Comparison of ENCODE assay signal across 8 cellular contexts in the genomic region with DNA sequence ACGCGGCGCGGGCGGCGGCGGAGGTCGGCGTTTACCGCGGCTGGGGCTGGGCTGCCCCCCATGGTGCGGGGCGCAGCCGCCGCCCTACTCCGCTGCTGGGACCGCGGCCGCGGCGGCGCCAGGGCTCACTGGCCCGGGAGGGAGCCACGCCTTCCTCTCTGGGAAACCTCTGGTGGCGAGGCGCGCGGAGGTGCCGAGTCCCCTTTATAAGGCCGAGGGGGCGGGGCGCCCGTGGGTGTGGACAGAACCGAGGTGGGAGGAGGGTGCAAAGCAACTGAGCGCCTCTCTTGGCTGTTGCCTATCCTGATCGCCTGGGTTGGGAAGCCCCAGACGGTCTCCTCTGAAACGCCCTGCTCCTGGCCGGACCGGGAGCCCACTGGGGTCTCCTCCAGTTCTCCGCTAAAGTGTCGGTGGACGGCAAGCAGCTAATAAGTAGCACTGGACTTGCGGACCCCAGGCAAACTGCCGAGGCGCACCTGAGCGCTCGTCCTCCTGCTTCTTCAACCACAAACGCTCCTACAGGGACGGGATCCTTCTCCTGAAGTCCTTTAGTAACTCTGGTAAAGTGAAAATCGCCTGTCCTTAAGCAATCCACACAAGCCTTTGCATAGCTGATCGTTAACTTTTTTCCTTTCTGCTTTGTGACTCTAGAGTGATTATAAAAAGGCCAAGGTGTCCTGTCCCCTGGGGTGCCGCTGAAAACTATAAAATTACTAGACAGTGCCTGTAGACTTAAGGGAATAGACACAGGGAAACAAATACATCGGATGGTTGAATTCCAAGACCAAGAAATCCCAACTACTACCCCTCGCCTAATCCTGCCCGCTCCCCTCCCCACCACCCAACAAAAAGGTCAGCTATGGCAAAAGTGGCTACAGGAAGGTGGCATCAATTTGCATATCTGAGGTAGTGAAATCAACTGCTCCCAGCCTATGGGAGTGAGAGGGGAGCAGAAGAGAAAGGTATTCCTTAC. TPM values are rescaled to one million over a fixed set of nuclear protein-coding genes. Genes with fewer than 3 reads are reported as not detected.
A peak's percentile ranks its signal among the peaks of the same experiment; 100 is the strongest.
DNase-seq lines count a peak whose midpoint lies in the region.

A gene (minus strand): TSS at position 182 of the 973 bp plus-strand sequence. CDS start 239 bp downstream, outside the sequence.

- no peaks in the 10 kb centered on the region for H3K9me3 Mint-ChIP-seq in stimulated activated naive CD8-positive, alpha-beta T cell treated with anti-CD3 and anti-CD28 coated beads, Interleukin-15, Interleukin-2, amounts not matched to agents 100 ng/mL and 50 ng/mL, for 24 hours

- no peak within 1 kb of the TSS for H3K27ac Mint-ChIP-seq in stimulated activated naive CD8-positive, alpha-beta T cell treated with anti-CD3 and anti-CD28 coated beads, Interleukin-15, Interleukin-2, amounts not matched to agents 100 ng/mL and 50 ng/mL, for 24 hours

- peak; percentile 12 for DNase-seq in SIG-M5 treated with dmso at 0.1 percent for 504 hours (lab: John Stamatoyannopoulos, UW; ENCODE audit: unreplicated experiment)
- DNase-seq in SIG-M5 (lab: John Stamatoyannopoulos, UW) = no peak
- peak; percentile 52 for DNase-seq in LoVo (ENCODE audit: low spot score)
- DNase-seq in activated CD4-positive, alpha-beta T cell treated with anti-CD3 and anti-CD28 coated beads for 48 hours = peak; percentile 48
- peak; percentile 35 for DNase-seq in effector CD4-positive, alpha-beta T cell
- no peak for DNase-seq in middle frontal gyrus (ENCODE audit: extremely low spot score, low spot score)

- peak within 1 kb of the TSS; percentile 28 for H3K4me3 ChIP-seq in mononuclear cell (ENCODE audit: low read length)

- H3K9me3 ChIP-seq in mononuclear cell (ENCODE audit: low read depth, low read length) = no peaks in the 10 kb centered on the region

- H3K27me3 ChIP-seq in mononuclear cell (ENCODE audit: insufficient read depth, low read length) = peaks cover 55% of the 10 kb centered on the region

- peak within 1 kb of the TSS; percentile 70 for H3K4me3 Mint-ChIP-seq in stimulated activated naive CD8-positive, alpha-beta T cell treated with anti-CD3 and anti-CD28 coated beads, Interleukin-15, Interleukin-2, amounts not matched to agents 100 ng/mL and 50 ng/mL, for 24 hours

- H3K27me3 Mint-ChIP-seq in stimulated activated naive CD8-positive, alpha-beta T cell treated with anti-CD3 and anti-CD28 coated beads, Interleukin-15, Interleukin-2, amounts not matched to agents 100 ng/mL and 50 ng/mL, for 24 hours = peaks cover 44% of the 10 kb centered on the region

- H3K4me1 ChIP-seq in mononuclear cell (ENCODE audit: insufficient read depth, low read length) = peaks cover 20% of the 10 kb centered on the region

- H3K4me1 Mint-ChIP-seq in stimulated activated naive CD8-positive, alpha-beta T cell treated with anti-CD3 and anti-CD28 coated beads, Interleukin-15, Interleukin-2, amounts not matched to agents 100 ng/mL and 50 ng/mL, for 24 hours (ENCODE audit: low read depth) = peaks cover 15% of the 10 kb centered on the region

- no peaks in the 10 kb centered on the region for H3K36me3 Mint-ChIP-seq in stimulated activated naive CD8-positive, alpha-beta T cell treated with anti-CD3 and anti-CD28 coated beads, Interleukin-15, Interleukin-2, amounts not matched to agents 100 ng/mL and 50 ng/mL, for 24 hours (ENCODE audit: low read depth)

RNA-seq across cellular contexts. Expression of the gene that starts here (rescaled TPM):
- 0.52 TPM for total RNA-seq in mononuclear cell

Comparison
In these comparisons a context has a peak if more than half of its experiments do, and no peak if none do; other contexts are left out.
1. DNase-seq: peak in SIG-M5 treated with dmso at 0.1 percent for 504 hours (single experiment), LoVo (single experiment), activated CD4-positive, alpha-beta T cell treated with anti-CD3 and anti-CD28 coated beads for 48 hours (single experiment) and effector CD4-positive, alpha-beta T cell (single experiment); none in SIG-M5 (single experiment) and middle frontal gyrus (single experiment).